In the genomic region with DNA sequence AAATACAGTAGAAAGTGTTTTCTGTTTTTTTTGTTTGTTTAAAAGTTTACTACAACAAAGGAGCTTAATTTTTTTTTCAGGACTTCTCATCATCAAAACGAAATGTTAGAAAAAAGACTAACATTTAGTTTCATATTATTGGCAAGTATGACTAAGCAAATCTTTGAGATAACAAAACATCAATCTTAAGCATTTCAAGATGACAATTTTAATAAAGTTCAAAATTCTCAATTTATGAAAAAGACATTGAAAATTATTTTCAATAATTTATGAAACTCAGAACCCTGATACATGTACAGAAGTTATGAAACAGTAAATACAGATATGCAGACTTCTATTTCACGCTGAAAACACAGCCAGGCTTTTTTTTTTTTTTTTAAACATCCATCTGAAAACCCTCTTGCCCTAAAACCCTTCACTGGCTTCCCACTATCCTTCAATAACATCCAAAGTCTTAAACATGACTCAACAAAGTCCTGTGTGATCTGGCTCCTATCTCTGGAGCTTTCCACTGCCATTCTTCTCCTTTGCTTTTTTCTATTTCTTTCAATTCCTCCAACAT, we compare ENCODE assay signal across 9 cellular contexts. TPM values are rescaled to one million over a fixed set of nuclear protein-coding genes. Genes with fewer than 3 reads are reported as not detected.
DNase-seq lines count a peak whose midpoint lies in the region; ATAC-seq and TF ChIP-seq lines count a peak whose summit lies in the region.
"Had no signal": no experiment of that assay in that cellular context is flagged by ENCODE, and none has a peak within 500 bp of the region (broad histone marks: within the 10 kb centered on the region; RNA-seq: fewer than 3 reads in every experiment).

No MANE protein-coding gene starts in this region.

- TF ChIP-seq CTCF in activated CD8-positive, alpha-beta T cell treated with anti-CD3 and anti-CD28 coated beads for 36 hours (IDR thresholded peaks at IDR 0.05) = no peak

- CTCF ChIA-PET in activated naive CD4-positive, alpha-beta T cell treated with anti-CD3 and anti-CD28 coated beads for 36 hours (lab: Charles Lee) = interaction anchor here (0.6 to 4.3 kb wide), 5 partner anchors 10 to 138 kb away, joined by 3 to 13 read pairs (median 6); no protein-coding TSS in a partner anchor
- CTCF ChIA-PET in activated CD8-positive, alpha-beta T cell treated with anti-CD3 and anti-CD28 coated beads for 36 hours (lab: Charles Lee) = interaction anchor here (1.1 to 6.7 kb wide), 2 partner anchors 9 to 22 kb away, joined by 4 to 46 read pairs; no protein-coding TSS in a partner anchor

- intact Hi-C loops in activated naive CD4-positive, alpha-beta T cell treated with anti-CD3 and anti-CD28 coated beads for 36 hours (cut with micrococcal nuclease) = loop anchor here (1.0 kb wide), 2 partner anchors 16 to 49 kb away; no protein-coding TSS in a partner anchor
- intact Hi-C loops in activated CD8-positive, alpha-beta T cell treated with anti-CD3 and anti-CD28 coated beads for 36 hours (cut with micrococcal nuclease) = loop anchor here (10.0 kb wide), 1 partner anchor 207 kb away; no protein-coding TSS in a partner anchor

- H3K4me1 Mint-ChIP-seq in activated naive CD4-positive, alpha-beta T cell treated with anti-CD3 and anti-CD28 coated beads for 36 hours (ENCODE audit: low read depth) = peaks cover 52% of the 10 kb centered on the region
- H3K4me1 Mint-ChIP-seq in activated CD8-positive, alpha-beta T cell treated with anti-CD3 and anti-CD28 coated beads for 36 hours (ENCODE audit: low read depth) = peaks cover 55% of the 10 kb centered on the region
- peaks cover 8 to 43% of the 10 kb centered on the region in 2 donors for H3K4me1 Mint-ChIP-seq in immature natural killer cell

- H3K36me3 Mint-ChIP-seq in activated naive CD4-positive, alpha-beta T cell treated with anti-CD3 and anti-CD28 coated beads for 36 hours (ENCODE audit: low read depth) = peaks cover 36% of the 10 kb centered on the region
- H3K36me3 Mint-ChIP-seq in activated CD8-positive, alpha-beta T cell treated with anti-CD3 and anti-CD28 coated beads for 36 hours (ENCODE audit: low read depth) = peaks cover 49% of the 10 kb centered on the region
- H3K36me3 Mint-ChIP-seq in immature natural killer cell = no peaks in the 10 kb centered on the region

- peak overlapping the region; percentile 72 for H3K27ac Mint-ChIP-seq in activated naive CD4-positive, alpha-beta T cell treated with anti-CD3 and anti-CD28 coated beads for 36 hours
- peak overlapping the region; percentile 91 for H3K27ac Mint-ChIP-seq in activated CD8-positive, alpha-beta T cell treated with anti-CD3 and anti-CD28 coated beads for 36 hours
- peak overlapping the region; percentile 15 to 75 (median 50) for H3K27ac Mint-ChIP-seq in immature natural killer cell

- H3K9me3 Mint-ChIP-seq in activated naive CD4-positive, alpha-beta T cell treated with anti-CD3 and anti-CD28 coated beads for 36 hours = peaks cover under 1% of the 10 kb centered on the region
- peaks cover 1% of the 10 kb centered on the region for H3K9me3 Mint-ChIP-seq in activated CD8-positive, alpha-beta T cell treated with anti-CD3 and anti-CD28 coated beads for 36 hours
- H3K9me3 Mint-ChIP-seq in immature natural killer cell = no peaks in the 10 kb centered on the region

- H3K4me3 Mint-ChIP-seq in activated naive CD4-positive, alpha-beta T cell treated with anti-CD3 and anti-CD28 coated beads for 36 hours = peak overlapping the region; percentile 66
- peak overlapping the region; percentile 23 for H3K4me3 Mint-ChIP-seq in activated CD8-positive, alpha-beta T cell treated with anti-CD3 and anti-CD28 coated beads for 36 hours
- H3K4me3 Mint-ChIP-seq in immature natural killer cell = peak overlapping the region in 4 of 5 donors; percentile 2 to 54 (median 10)

- no peaks in the 10 kb centered on the region for H3K27me3 Mint-ChIP-seq in activated naive CD4-positive, alpha-beta T cell treated with anti-CD3 and anti-CD28 coated beads for 36 hours (ENCODE audit: low read depth)
- H3K27me3 Mint-ChIP-seq in activated CD8-positive, alpha-beta T cell treated with anti-CD3 and anti-CD28 coated beads for 36 hours = no peaks in the 10 kb centered on the region
- peaks cover 2 to 7% (median 7%) of the 10 kb centered on the region in 3 donors for H3K27me3 Mint-ChIP-seq in immature natural killer cell (ENCODE audit: low read depth in 3 of 3)

- POLR2A ChIA-PET in activated CD8-positive, alpha-beta T cell treated with anti-CD3 and anti-CD28 coated beads for 36 hours (lab: Charles Lee) = interaction anchor here (0.8 to 1.1 kb wide), 3 partner anchors 8 to 82 kb away, joined by 3 to 6 read pairs (median 5); no protein-coding TSS in a partner anchor

- no peak for DNase-seq in activated naive CD4-positive, alpha-beta T cell treated with anti-CD3 and anti-CD28 coated beads for 36 hours
- no peak for DNase-seq in activated naive CD4-positive, alpha-beta T cell (lab: John Stamatoyannopoulos, UW)
- DNase-seq in activated CD8-positive, alpha-beta T cell treated with anti-CD3 and anti-CD28 coated beads for 36 hours = no peak
- DNase-seq in immature natural killer cell = no peak
- DNase-seq in stromal cell of bone marrow (ENCODE audit: low read depth) = peak; percentile 12
- no peak for DNase-seq in cerebellar nuclear complex (lab: John Stamatoyannopoulos, UW)
- DNase-seq in T-helper 9 cell = no peak
- DNase-seq: upper lobe of right lung had no signal

- no peak for ATAC-seq in activated CD8-positive, alpha-beta T cell treated with anti-CD3 and anti-CD28 coated beads for 36 hours
- ATAC-seq in GM18868 (IDR thresholded peaks at IDR 0.05; ENCODE audit: unreplicated experiment) = no peak

RNA-seq across cellular contexts. Expression of gene RBM26, which starts 3.9 kb away (rescaled TPM):
- 10 to 100 TPM; 44.4 to 44.7 TPM for total RNA-seq in activated naive CD4-positive, alpha-beta T cell treated with anti-CD3 and anti-CD28 coated beads for 36 hours
- total RNA-seq in activated CD8-positive, alpha-beta T cell treated with anti-CD3 and anti-CD28 coated beads for 36 hours = 10 to 100 TPM; 57.6 to 61.1 TPM
- 10 to 100 TPM in 1 of 3 donors, 1 to 10 TPM in 2; 5.4 to 11.9 (median 6.2) TPM for polyA plus RNA-seq in immature natural killer cell

Comparison
In these comparisons a context has a peak if more than half of its experiments do, and no peak if none do; other contexts are left out.
1. H3K4me3 Mint-ChIP-seq: peak in every context shown above with its lines; median percentile 66 in activated naive CD4-positive, alpha-beta T cell treated with anti-CD3 and anti-CD28 coated beads for 36 hours; 23 in activated CD8-positive, alpha-beta T cell treated with anti-CD3 and anti-CD28 coated beads for 36 hours; 10 in immature natural killer cell.